1 cellular context compared by ENCODE assay signal in the genomic region with DNA sequence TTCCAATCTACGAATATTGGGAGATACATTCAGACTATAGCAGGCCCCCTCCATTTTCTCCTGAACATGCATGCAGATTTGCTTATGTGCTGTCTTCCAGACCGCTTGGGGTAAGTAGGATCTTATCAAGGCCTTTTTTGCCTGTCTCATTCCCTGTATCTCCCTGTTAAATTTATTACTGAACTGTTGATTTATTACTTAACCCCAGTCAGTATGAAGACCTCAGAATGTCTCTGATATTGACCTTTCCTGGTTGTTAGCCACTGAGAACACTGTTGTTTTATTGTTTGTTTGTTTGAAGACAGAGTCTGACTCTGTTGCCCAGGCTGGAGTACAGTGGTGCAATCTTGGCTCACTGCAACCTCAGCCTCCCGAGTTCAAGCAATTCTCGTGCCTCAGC. TPM values are rescaled to one million over a fixed set of nuclear protein-coding genes. Genes with fewer than 3 reads are reported as not detected.
"Had no signal": no experiment of that assay in that cellular context is flagged by ENCODE, and none has a peak within 500 bp of the region (broad histone marks: within the 10 kb centered on the region; RNA-seq: fewer than 3 reads in every experiment).

No MANE protein-coding gene starts in this region.

RNA-seq across cellular contexts. Expression of a gene that starts 46.1 kb away (rescaled TPM):
- total RNA-seq: mesenteric fat pad had no signal
